In genomic region chr7:122188785-122189184, GRCh38 we compare ENCODE assay signal across 7 cellular contexts.
"Had no signal": no experiment of that assay in that cellular context is flagged by ENCODE, and none has a peak within 500 bp of the region (broad histone marks: within the 10 kb centered on the region; RNA-seq: fewer than 3 reads in every experiment).

No MANE protein-coding gene starts in this region.

- H3K4me3 ChIP-seq: K562 had no signal

- DNase-seq: IMR-90, KBM-7, KG1 had no signal

- ATAC-seq: K562 had no signal

- H3K9ac ChIP-seq: KMS-11 had no signal

- H3K4me2 ChIP-seq: KMS-11 had no signal

- H3K27ac ChIP-seq: HL-60, KMS-11 had no signal

- FAIRE-seq: HTR-8/SVneo, K562 had no signal
